25 cellular contexts compared by ENCODE assay signal in genomic region chr12:125021096-125021495, GRCh38. TPM values are rescaled to one million over a fixed set of nuclear protein-coding genes. Genes with fewer than 3 reads are reported as not detected.
DNase-seq lines count a peak whose midpoint lies in the region; ATAC-seq, FAIRE-seq and TF ChIP-seq lines count a peak whose summit lies in the region.
"Had no signal": no experiment of that assay in that cellular context is flagged by ENCODE, and none has a peak within 500 bp of the region (broad histone marks: within the 10 kb centered on the region; RNA-seq: fewer than 3 reads in every experiment).

No MANE protein-coding gene starts in this region.

- no peak overlapping the region for H3K9ac ChIP-seq in K562 (ENCODE audit: insufficient read depth in 1 of 2, low read depth in 2 of 2, low read length in 2 of 2)
- H3K9ac ChIP-seq: BLaER1 treated with 17β-estradiol and CSF1 and Interleukin-3, amounts not matched to agents 10 nM and 100 nM had no signal

- peaks cover 5% of the 10 kb centered on the region for H3K4me1 Mint-ChIP-seq in nephron progenitor cell
- H3K4me1 Mint-ChIP-seq in endothelial cell (ENCODE audit: unreplicated experiment) = no peaks in the 10 kb centered on the region

- no peak for TF ChIP-seq EP300 in K562 (IDR thresholded peaks at IDR 0.05; ENCODE audit: low read length)

- BruUV-seq in K562 (replicated peaks; lab: Mats Ljungman, UMichigan) = no TSS peak

- FAIRE-seq in K562 (lab: Jason Lieb, UNC) = peak; percentile 51
- FAIRE-seq in urothelium cell line (lab: Jason Lieb, UNC) = peak; percentile 37
- FAIRE-seq: A549, GM12878, GM19239 had no signal

- no peak for ATAC-seq in K562
- ATAC-seq: A549; CD8-positive, alpha-beta T cell; GM12878 had no signal

- H3K27me3 Mint-ChIP-seq in nephron progenitor cell (ENCODE audit: low read depth, poor library complexity) (no peaks in the 10 kb centered on the region), endothelial cell (ENCODE audit: unreplicated experiment) (peaks cover 5% of the 10 kb centered on the region)
- H3K27me3 Mint-ChIP-seq: B cell; CD4-positive, alpha-beta T cell had no signal

- POLR2A ChIA-PET in K562 (lab: Yijun Ruan, JAX) = interaction anchor here (0.8 to 1.0 kb wide), 2 partner anchors 13 to 40 kb away, joined by 4 read pairs; no protein-coding TSS in a partner anchor

- H4K20me1 ChIP-seq in K562 (replicated peaks; ENCODE audit: control insufficient read depth, insufficient read depth, low read length) = no peaks in the 10 kb centered on the region

- intact Hi-C loops in K562 (cut with micrococcal nuclease) = no loop called here
- intact Hi-C loops in tibial artery (cut with DNase I; ENCODE audit: low total_unique reads) = no loop called here

- TF ChIP-seq RAD21 in K562 (CRISPR knock-in tag; conservative IDR thresholded peaks at IDR 0.05 in 1 of 2, IDR thresholded peaks at IDR 0.05 in 1 of 2) = no peak

- no peaks in the 10 kb centered on the region for H3K27me3 ChIP-seq in K562 (ENCODE audit: control insufficient read depth in 2 of 2, insufficient read depth in 2 of 2, low read length in 2 of 2)
- no peaks in the 10 kb centered on the region for H3K27me3 ChIP-seq in tibial artery
- H3K27me3 ChIP-seq: BLaER1 treated with 17β-estradiol and CSF1 and Interleukin-3, amounts not matched to agents 10 nM and 100 nM had no signal

- WGBS in K562 (ENCODE audit: insufficient coverage, low coverage, missing lambda C conversion rate) = 94% methylated on average over 9 of the region's 9 CpGs

- no peak overlapping the region for H3K4me3 ChIP-seq in K562
- H3K4me3 ChIP-seq in tibial artery = no peak overlapping the region
- H3K4me3 ChIP-seq: A549; BLaER1 treated with 17β-estradiol and CSF1 and Interleukin-3, amounts not matched to agents 10 nM and 100 nM; GM12878 had no signal

- H2AFZ ChIP-seq in K562 (ENCODE audit: low read depth, low read length) = no peak overlapping the region

- H3K27ac Mint-ChIP-seq in nephron progenitor cell (peak overlapping the region; percentile 68), endothelial cell (ENCODE audit: unreplicated experiment) (no peak overlapping the region)
- H3K27ac Mint-ChIP-seq: B cell; CD4-positive, alpha-beta T cell; CD8-positive, alpha-beta T cell had no signal

- H3K9me1 ChIP-seq in K562 (ENCODE audit: control insufficient read depth, insufficient read depth, low read length) = no peaks in the 10 kb centered on the region

- CTCF ChIA-PET in K562 (lab: Yijun Ruan, JAX; ENCODE audit: low intra/inter-chr PET ratio) = no interaction called here

- peaks cover 54% of the 10 kb centered on the region; the same call in 2 of the 3 replicates for H3K36me3 ChIP-seq in K562 (ENCODE audit: control insufficient read depth, insufficient read depth, low read length)
- H3K36me3 ChIP-seq in tibial artery = peaks cover 0 to 6% (median 5%) of the 10 kb centered on the region in 3 donors

- H3K9me3 Mint-ChIP-seq in nephron progenitor cell (peaks cover 6% of the 10 kb centered on the region), endothelial cell (ENCODE audit: unreplicated experiment) (no peaks in the 10 kb centered on the region)
- H3K9me3 Mint-ChIP-seq: CD4-positive, alpha-beta T cell; CD8-positive, alpha-beta T cell had no signal

- H3K4me1 ChIP-seq in K562 (replicated peaks in 1 of 2; ENCODE audit: control insufficient read depth in 2 of 2, insufficient read depth in 2 of 2, low read length in 2 of 2) (no peaks in the 10 kb centered on the region), tibial artery (no peaks in the 10 kb centered on the region)
- H3K4me1 ChIP-seq: A549 had no signal

- no peak overlapping the region for H3K4me2 ChIP-seq in K562 (ENCODE audit: insufficient read depth, low read length)
- H3K4me2 ChIP-seq: A549; BLaER1 treated with 17β-estradiol and CSF1 and Interleukin-3, amounts not matched to agents 10 nM and 100 nM had no signal

- H3K36me3 Mint-ChIP-seq in nephron progenitor cell (ENCODE audit: low read depth) (peaks cover 62% of the 10 kb centered on the region), endothelial cell (ENCODE audit: low read depth, unreplicated experiment) (peaks cover 4% of the 10 kb centered on the region)

- H3K27ac ChIP-seq in K562 (ENCODE audit: extremely low read depth, low read depth, low read length) (no peak overlapping the region), tibial artery (no peak overlapping the region)
- H3K27ac ChIP-seq: 22Rv1; A549; BLaER1 treated with 17β-estradiol and CSF1 and Interleukin-3, amounts not matched to agents 10 nM and 100 nM; C4-2B had no signal

- DNase-seq in activated effector memory CD4-positive, alpha-beta T cell treated with anti-CD3 and anti-CD28 coated beads, Interleukin-2, amount 50 U/mL, for 16 hours = peak; percentile 33
- DNase-seq in activated effector memory CD4-positive, alpha-beta T cell treated with Interleukin-2 at 50 U/mL for 16 hours = no peak
- no peak for DNase-seq in K562 (ENCODE audit: extremely low read depth in 1 of 4, low spot score in 3 of 4)
- DNase-seq in nephron progenitor cell = no peak
- no peak for DNase-seq in urothelium cell line (ENCODE audit: low spot score)
- no peak for DNase-seq in NCI-H226
- no peak for DNase-seq in tibial artery
- DNase-seq in endothelial cell (ENCODE audit: low spot score) = no peak
- DNase-seq: AML-193; CD4-positive, alpha-beta T cell; CD8-positive, alpha-beta T cell; DMS 273 treated with DMSO at 0.1 percent for 48 hours; DMS153; DMS53; DMS79; DND-41; EL; GDM1 had no signal

- no peaks in the 10 kb centered on the region for H3K79me2 ChIP-seq in K562 (ENCODE audit: control insufficient read depth, insufficient read depth, low read length)

- H3K4me3 Mint-ChIP-seq in nephron progenitor cell = no peak overlapping the region
- no peak overlapping the region for H3K4me3 Mint-ChIP-seq in endothelial cell (ENCODE audit: unreplicated experiment)
- H3K4me3 Mint-ChIP-seq: B cell; CD4-positive, alpha-beta T cell; CD8-positive, alpha-beta T cell had no signal

- TF ChIP-seq CTCF in K562 (IDR thresholded peaks at IDR 0.05 in 2 of 3, conservative IDR thresholded peaks at IDR 0.05 in 1 of 3; ENCODE audit: insufficient read depth in 2 of 3, low read depth in 1 of 3, low read length in 3 of 3) (no peak), nephron progenitor cell (IDR thresholded peaks at IDR 0.05) (no peak), tibial artery (IDR thresholded peaks at IDR 0.05) (no peak), endothelial cell (IDR thresholded peaks at IDR 0.05; ENCODE audit: unreplicated experiment) (no peak)

- TF ChIP-seq POLR2A in K562 (conservative IDR thresholded peaks at IDR 0.05) = no peak

- in situ Hi-C loops in K562 (cut with MboI) = no loop called here

- no peaks in the 10 kb centered on the region for H3K9me3 ChIP-seq in K562 (replicated peaks; ENCODE audit: control insufficient read depth, insufficient read depth, low read depth, low read length)
- H3K9me3 ChIP-seq in tibial artery = no peaks in the 10 kb centered on the region

RNA-seq across cellular contexts. Expression of gene BRI3BP, which starts 27.7 kb away (rescaled TPM):
- 16.2 and 18.6 TPM in 2 replicates for total RNA-seq in K562 (2011; cell fraction: chromatin; rRNA removed; ENCODE audit: low replicate concordance)
- total RNA-seq in K562 (2011; cell fraction: nucleolus; rRNA removed) = 17.1 and 17.2 TPM in 2 replicates
- 29.4 and 43.7 TPM in 2 replicates for total RNA-seq in K562 (2011; cell fraction: nucleoplasm; rRNA removed)
- total RNA-seq in K562 (2014; rRNA removed) (15.8 and 18.9 TPM in 2 replicates), K562 (2014; rRNA removed; fragmentation: Illumina TruSeq; extraction: Trizol) (24.2 and 24.7 TPM in 2 replicates), K562 (2015; rRNA removed; fragmentation: Illumina TruSeq; extraction: Trizol) (24.4 and 25.0 TPM in 2 replicates), K562 (2021) (24.6 TPM in 2 replicates), endothelial cell (ENCODE audit: unreplicated experiment) (1.4 TPM)
- polyA plus RNA-seq in K562 (2011; rRNA removed) (13.5 and 15.2 TPM in 2 replicates), K562 (2014; fragmentation: Illumina TruSeq; extraction: Trizol) (18.8 and 21.2 TPM in 2 replicates), K562 (2014; fragmentation: Nextera tagmentation; extraction: Ambion mirVana) (10 to 100 TPM; 12.3 to 16.6 TPM), K562 (2014; rRNA removed) (12.9 and 16.2 TPM in 2 replicates)
- 11.4 and 14.8 TPM in 2 replicates for polyA plus RNA-seq in K562 (2011; cell fraction: cytosol; rRNA removed)
- polyA plus RNA-seq in K562 (2011; cell fraction: nucleus; rRNA removed) = 3.4 and 3.6 TPM in 2 replicates
- 7.6 and 12.1 TPM in 2 replicates for polyA plus RNA-seq in K562 (2012)
- polyA minus RNA-seq in K562 (2011; rRNA and poly(A)+ RNA removed) = 25.7 and 28.6 TPM in 2 replicates
- polyA minus RNA-seq in K562 (2011; cell fraction: cytosol; rRNA and poly(A)+ RNA removed) = 17.7 and 21.7 TPM in 2 replicates
- polyA minus RNA-seq in K562 (2011; cell fraction: nucleus; rRNA and poly(A)+ RNA removed) = 2.2 and 4.0 TPM in 2 replicates

RNA-seq across cellular contexts. Expression of gene DHX37, which starts 32.2 kb away (rescaled TPM):
- total RNA-seq in K562 (2011; cell fraction: chromatin; rRNA removed; ENCODE audit: low replicate concordance) = 29.1 and 94.8 TPM in 2 replicates
- total RNA-seq in K562 (2011; cell fraction: nucleolus; rRNA removed) = 57.7 and 61.7 TPM in 2 replicates
- 33.2 and 35.2 TPM in 2 replicates for total RNA-seq in K562 (2011; cell fraction: nucleoplasm; rRNA removed)
- total RNA-seq in K562 (2014; rRNA removed) = 35.0 and 42.2 TPM in 2 replicates
- 8.4 and 9.7 TPM in 2 replicates for total RNA-seq in K562 (2014; rRNA removed; fragmentation: Illumina TruSeq; extraction: Trizol)
- 22.7 and 25.4 TPM in 2 replicates for total RNA-seq in K562 (2015; rRNA removed; fragmentation: Illumina TruSeq; extraction: Trizol)
- 44.8 and 49.5 TPM in 2 replicates for total RNA-seq in K562 (2021)
- polyA plus RNA-seq in K562 (2011; rRNA removed) = 6.7 and 12.1 TPM in 2 replicates
- 6.0 and 11.4 TPM in 2 replicates for polyA plus RNA-seq in K562 (2011; cell fraction: cytosol; rRNA removed)
- polyA plus RNA-seq in K562 (2011; cell fraction: nucleus; rRNA removed) = 37.1 and 57.1 TPM in 2 replicates
- polyA plus RNA-seq in K562 (2012) = 14.6 and 26.3 TPM in 2 replicates
- polyA plus RNA-seq in K562 (2014; fragmentation: Illumina TruSeq; extraction: Trizol) = 17.5 and 24.1 TPM in 2 replicates
- under 1 TPM; 0.14 to 0.27 TPM for polyA plus RNA-seq in K562 (2014; fragmentation: Nextera tagmentation; extraction: Ambion mirVana)
- 24.8 and 25.6 TPM in 2 replicates for polyA plus RNA-seq in K562 (2014; rRNA removed)
- polyA minus RNA-seq in K562 (2011; rRNA and poly(A)+ RNA removed) = 9.7 and 11.1 TPM in 2 replicates
- 15.8 and 19.0 TPM in 2 replicates for polyA minus RNA-seq in K562 (2011; cell fraction: cytosol; rRNA and poly(A)+ RNA removed)
- polyA minus RNA-seq in K562 (2011; cell fraction: nucleus; rRNA and poly(A)+ RNA removed) = 18.3 and 22.2 TPM in 2 replicates
- total RNA-seq in endothelial cell (ENCODE audit: unreplicated experiment) = 9.2 TPM

RNA-seq across cellular contexts. Expression of gene AACS, which starts 44.1 kb away (rescaled TPM):
- total RNA-seq in K562 (2011; cell fraction: chromatin; rRNA removed; ENCODE audit: low replicate concordance) = 70.2 and 94.5 TPM in 2 replicates
- 32.8 and 38.7 TPM in 2 replicates for total RNA-seq in K562 (2011; cell fraction: nucleolus; rRNA removed)
- 53.8 and 66.5 TPM in 2 replicates for total RNA-seq in K562 (2011; cell fraction: nucleoplasm; rRNA removed)
- total RNA-seq in K562 (2014; rRNA removed) (5.9 and 8.0 TPM in 2 replicates), K562 (2014; rRNA removed; fragmentation: Illumina TruSeq; extraction: Trizol) (4.3 and 5.5 TPM in 2 replicates), K562 (2015; rRNA removed; fragmentation: Illumina TruSeq; extraction: Trizol) (4.9 and 6.0 TPM in 2 replicates), K562 (2021) (13.0 and 13.5 TPM in 2 replicates), endothelial cell (ENCODE audit: unreplicated experiment) (77.6 TPM)
- polyA plus RNA-seq in K562 (2011; rRNA removed) (5.5 and 6.3 TPM in 2 replicates), K562 (2014; fragmentation: Illumina TruSeq; extraction: Trizol) (6.2 and 7.5 TPM in 2 replicates), K562 (2014; fragmentation: Nextera tagmentation; extraction: Ambion mirVana) (1 to 10 TPM; 2.4 TPM), K562 (2014; rRNA removed) (6.7 and 8.0 TPM in 2 replicates)
- 4.7 and 6.1 TPM in 2 replicates for polyA plus RNA-seq in K562 (2011; cell fraction: cytosol; rRNA removed)
- 13.1 and 25.4 TPM in 2 replicates for polyA plus RNA-seq in K562 (2011; cell fraction: nucleus; rRNA removed)
- 8.4 and 12.8 TPM in 2 replicates for polyA plus RNA-seq in K562 (2012)
- 9.2 and 16.2 TPM in 2 replicates for polyA minus RNA-seq in K562 (2011; rRNA and poly(A)+ RNA removed)
- 4.3 and 8.6 TPM in 2 replicates for polyA minus RNA-seq in K562 (2011; cell fraction: cytosol; rRNA and poly(A)+ RNA removed)
- polyA minus RNA-seq in K562 (2011; cell fraction: nucleus; rRNA and poly(A)+ RNA removed) = 10.0 and 10.8 TPM in 2 replicates
